26 cellular contexts compared by ENCODE assay signal in genomic region chr12:95107362-95107761, GRCh38.
"Had no signal": no experiment of that assay in that cellular context is flagged by ENCODE, and none has a peak within 500 bp of the region (broad histone marks: within the 10 kb centered on the region; RNA-seq: fewer than 3 reads in every experiment).

No MANE protein-coding gene starts in this region.

- H3K36me3 Mint-ChIP-seq: naive thymus-derived CD8-positive, alpha-beta T cell; stimulated activated effector memory CD8-positive, alpha-beta T cell treated with anti-CD3 and anti-CD28 coated beads, Interleukin-12 subunit alpha, Interleukin-12 subunit beta, amount 100 ng/mL, for 72 hours had no signal

- H3K4me3 Mint-ChIP-seq: naive thymus-derived CD8-positive, alpha-beta T cell; nephron progenitor cell; stimulated activated effector memory CD8-positive, alpha-beta T cell treated with anti-CD3 and anti-CD28 coated beads, Interleukin-12 subunit alpha, Interleukin-12 subunit beta, amount 100 ng/mL, for 72 hours; type B pancreatic cell had no signal

- H3K36me3 ChIP-seq: gastrocnemius medialis, prostate gland had no signal

- H3K27ac Mint-ChIP-seq: nephron progenitor cell; stimulated activated effector memory CD8-positive, alpha-beta T cell treated with anti-CD3 and anti-CD28 coated beads, Interleukin-12 subunit alpha, Interleukin-12 subunit beta, amount 100 ng/mL, for 72 hours; type B pancreatic cell had no signal

- H3K27me3 Mint-ChIP-seq: naive thymus-derived CD8-positive, alpha-beta T cell; type B pancreatic cell had no signal

- ATAC-seq: gastrocnemius medialis; heart right ventricle; left colon; lower lobe of right lung; naive thymus-derived CD8-positive, alpha-beta T cell; stimulated activated effector memory CD8-positive, alpha-beta T cell treated with anti-CD3 and anti-CD28 coated beads, Interleukin-12 subunit alpha, Interleukin-12 subunit beta, amount 100 ng/mL, for 72 hours had no signal

- H3K4me1 ChIP-seq: lower lobe of right lung, right atrium auricular region, sigmoid colon, testis, tibial artery had no signal

- H3K9me3 ChIP-seq: gastrocnemius medialis, heart right ventricle, left ventricle myocardium inferior, lower lobe of right lung, prostate gland, right atrium auricular region, sigmoid colon, testis, tibial artery had no signal

- DNase-seq: dermis blood vessel endothelial cell; effector memory CD4-positive, alpha-beta T cell; foreskin fibroblast; gastrocnemius medialis; heart right ventricle; hippocampal formation; islet precursor cell; kidney glomerular epithelial cell; left colon; left ventricle myocardium inferior; lower lobe of right lung; naive thymus-derived CD8-positive, alpha-beta T cell; nephron progenitor cell; nucleus accumbens; sigmoid colon; stimulated activated CD4-positive, alpha-beta T cell treated with anti-CD3 and anti-CD28 coated beads, Interleukin-2, amount 100 ng/mL, for 24 hours; stimulated activated CD4-positive, alpha-beta T cell treated with anti-CD3 and anti-CD28 coated beads, Interleukin-4, amount 100 ng/mL, for 24 hours; stimulated activated naive CD4-positive, alpha-beta T cell treated with Interleukin-2 at 50 U/mL for 16 hours; substantia nigra; testis; tibial artery had no signal

- H3K4me3 ChIP-seq: coronary artery, gastrocnemius medialis, heart right ventricle, left ventricle myocardium inferior, lower lobe of right lung, prostate gland, right atrium auricular region, sigmoid colon, testis, tibial artery had no signal

- H3K27ac ChIP-seq: coronary artery, gastrocnemius medialis, heart right ventricle, left ventricle myocardium inferior, lower lobe of right lung, prostate gland, right atrium auricular region, sigmoid colon, testis, tibial artery had no signal

- H3K9me3 Mint-ChIP-seq: naive thymus-derived CD8-positive, alpha-beta T cell; nephron progenitor cell; stimulated activated effector memory CD8-positive, alpha-beta T cell treated with anti-CD3 and anti-CD28 coated beads, Interleukin-12 subunit alpha, Interleukin-12 subunit beta, amount 100 ng/mL, for 72 hours; type B pancreatic cell had no signal

- H3K27me3 ChIP-seq: gastrocnemius medialis, heart right ventricle, right atrium auricular region, sigmoid colon, testis, tibial artery had no signal
